Comparison of ENCODE assay signal across 1 cellular context in genomic region chr14:24273422-24273998, GRCh38.
TF ChIP-seq lines count a peak whose summit lies in the region.

No MANE protein-coding gene starts in this region.

TF ChIP-seq in K562, 482 proteins besides CTCF, POLR2A, EP300 and RAD21:
- TF ChIP-seq CHCHD3 (CRISPR knock-in tag; IDR thresholded peaks at IDR 0.05) (no peak), CREM (IDR thresholded peaks at IDR 0.05; ENCODE audit: low read depth) (no peak), HOXB6 (CRISPR knock-in tag; IDR thresholded peaks at IDR 0.05; ENCODE audit: borderline replicate concordance) (no peak), PHF21A (IDR thresholded peaks at IDR 0.05; ENCODE audit: borderline replicate concordance, low read depth) (no peak), ZNF263 (CRISPR knock-in tag; IDR thresholded peaks at IDR 0.05; ENCODE audit: borderline replicate concordance) (no peak), ZNF77 (CRISPR knock-in tag; IDR thresholded peaks at IDR 0.05) (no peak), SP1 (CRISPR knock-in tag; IDR thresholded peaks at IDR 0.05) (no peak), HNRNPLL (IDR thresholded peaks at IDR 0.05; ENCODE audit: low read depth, low read length, poor library complexity, severe bottlenecking) (no peak), NEUROD1 (IDR thresholded peaks at IDR 0.05; ENCODE audit: borderline replicate concordance, low read depth, low read length, partially characterized antibody) (no peak), GATAD2B (IDR thresholded peaks at IDR 0.05; ENCODE audit: borderline replicate concordance) (no peak)
- TF ChIP-seq, protein P1, sequence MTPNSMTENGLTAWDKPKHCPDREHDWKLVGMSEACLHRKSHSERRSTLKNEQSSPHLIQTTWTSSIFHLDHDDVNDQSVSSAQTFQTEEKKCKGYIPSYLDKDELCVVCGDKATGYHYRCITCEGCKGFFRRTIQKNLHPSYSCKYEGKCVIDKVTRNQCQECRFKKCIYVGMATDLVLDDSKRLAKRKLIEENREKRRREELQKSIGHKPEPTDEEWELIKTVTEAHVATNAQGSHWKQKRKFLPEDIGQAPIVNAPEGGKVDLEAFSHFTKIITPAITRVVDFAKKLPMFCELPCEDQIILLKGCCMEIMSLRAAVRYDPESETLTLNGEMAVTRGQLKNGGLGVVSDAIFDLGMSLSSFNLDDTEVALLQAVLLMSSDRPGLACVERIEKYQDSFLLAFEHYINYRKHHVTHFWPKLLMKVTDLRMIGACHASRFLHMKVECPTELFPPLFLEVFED (CRISPR knock-in tag; conservative IDR thresholded peaks at IDR 0.05) = no peak
- TF ChIP-seq, protein P2, sequence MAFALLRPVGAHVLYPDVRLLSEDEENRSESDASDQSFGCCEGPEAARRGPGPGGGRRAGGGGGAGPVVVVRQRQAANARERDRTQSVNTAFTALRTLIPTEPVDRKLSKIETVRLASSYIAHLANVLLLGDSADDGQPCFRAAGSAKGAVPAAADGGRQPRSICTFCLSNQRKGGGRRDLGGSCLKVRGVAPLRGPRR (CRISPR knock-in tag; IDR thresholded peaks at IDR 0.05) = no peak
